Comparison of ENCODE assay signal across 19 cellular contexts in the genomic region with DNA sequence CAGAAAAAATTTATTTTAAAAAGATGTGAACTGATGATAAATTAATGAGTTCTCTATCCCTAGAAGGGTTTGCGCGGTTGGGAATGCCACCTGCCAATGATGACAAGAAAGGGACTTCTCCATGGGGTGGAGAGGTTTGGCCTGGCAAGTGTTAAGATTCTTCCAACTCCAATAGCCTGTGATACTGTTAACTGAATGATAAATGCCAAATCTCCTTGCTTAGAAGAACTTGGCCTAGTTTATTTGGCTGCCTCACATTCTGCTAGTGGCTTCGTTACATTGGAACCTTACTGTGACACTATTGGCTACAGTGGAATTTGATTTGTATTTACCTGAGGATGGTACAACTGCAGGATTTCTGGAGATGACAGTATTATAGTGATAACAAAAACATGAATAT.
"Had no signal": no experiment of that assay in that cellular context is flagged by ENCODE, and none has a peak within 500 bp of the region (broad histone marks: within the 10 kb centered on the region; RNA-seq: fewer than 3 reads in every experiment).

No MANE protein-coding gene starts in this region.

- DNase-seq: Kasumi-1, MM.1S, NCI-H1092 treated with DMSO at 0.1 percent for 48 hours, NCI-H1436, NCI-H187, NCI-H2029, NCI-H2081 treated with DMSO at 0.1 percent for 48 hours, NCI-H2171, NCI-H226, NCI-H446, NCI-H510A, NCI-H524 treated with DMSO at 0.1 percent for 48 hours, NCI-H69, NCI-H774, RPMI8226, SHP77 treated with DMSO at 0.1 percent for 48 hours, SJCRH30 had no signal

- ATAC-seq: K562, SK-N-SH treated with all-trans-retinoic acid at 6 μM for 48 hours had no signal
